In the genomic region with DNA sequence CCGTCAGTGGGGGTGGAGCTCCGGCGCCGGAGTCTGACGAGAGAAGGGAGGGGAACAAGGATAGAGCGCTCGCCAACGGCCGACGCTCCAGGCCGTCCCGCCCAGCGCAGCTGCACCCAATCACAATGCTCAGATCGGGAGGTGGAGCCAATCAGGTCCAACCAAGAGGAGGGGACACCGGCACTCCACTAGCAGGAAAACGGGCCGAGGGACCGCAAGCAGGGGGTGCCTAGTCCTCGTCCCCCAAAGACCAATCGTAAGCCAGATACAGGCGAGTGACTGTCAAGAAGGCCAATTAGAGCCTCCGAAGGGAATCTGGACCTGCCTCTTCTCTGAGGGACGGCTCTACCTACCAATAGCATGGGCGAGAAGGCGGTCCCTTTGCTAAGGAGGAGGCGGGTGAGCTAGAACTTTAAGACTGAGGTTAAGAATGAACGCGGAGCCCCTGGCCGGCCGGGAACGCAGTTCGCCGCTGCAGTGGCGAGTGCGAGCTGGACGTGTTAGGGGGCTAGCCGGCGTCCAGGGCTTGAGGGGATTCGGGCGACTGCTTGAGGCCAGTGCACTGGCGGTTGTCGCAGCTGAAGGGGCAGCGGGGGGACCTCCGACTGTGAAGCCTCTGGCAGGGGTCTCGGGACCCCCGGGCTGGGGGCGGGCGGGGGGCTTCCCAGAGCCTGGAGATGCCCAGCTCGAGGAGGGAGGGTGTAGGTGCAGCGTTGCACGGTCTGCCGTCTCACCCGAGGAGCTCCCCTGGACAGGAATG, we compare ENCODE assay signal across 8 cellular contexts. TPM values are rescaled to one million over a fixed set of nuclear protein-coding genes. Genes with fewer than 3 reads are reported as not detected.
DNase-seq lines count a peak whose midpoint lies in the region; ATAC-seq and TF ChIP-seq lines count a peak whose summit lies in the region.

A gene with protein sequence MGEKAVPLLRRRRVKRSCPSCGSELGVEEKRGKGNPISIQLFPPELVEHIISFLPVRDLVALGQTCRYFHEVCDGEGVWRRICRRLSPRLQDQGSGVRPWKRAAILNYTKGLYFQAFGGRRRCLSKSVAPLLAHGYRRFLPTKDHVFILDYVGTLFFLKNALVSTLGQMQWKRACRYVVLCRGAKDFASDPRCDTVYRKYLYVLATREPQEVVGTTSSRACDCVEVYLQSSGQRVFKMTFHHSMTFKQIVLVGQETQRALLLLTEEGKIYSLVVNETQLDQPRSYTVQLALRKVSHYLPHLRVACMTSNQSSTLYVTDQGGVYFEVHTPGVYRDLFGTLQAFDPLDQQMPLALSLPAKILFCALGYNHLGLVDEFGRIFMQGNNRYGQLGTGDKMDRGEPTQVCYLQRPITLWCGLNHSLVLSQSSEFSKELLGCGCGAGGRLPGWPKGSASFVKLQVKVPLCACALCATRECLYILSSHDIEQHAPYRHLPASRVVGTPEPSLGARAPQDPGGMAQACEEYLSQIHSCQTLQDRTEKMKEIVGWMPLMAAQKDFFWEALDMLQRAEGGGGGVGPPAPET (plus strand): TSS at position 63 of the 760 bp plus-strand sequence. CDS start 298 bp downstream, at position 361.

- no peak within 1 kb of the TSS for H4K91ac ChIP-seq in H9 (ENCODE audit: insufficient read length, low read depth, low read length)

- H3K9ac ChIP-seq in ES-I3 (ENCODE audit: low read depth, low read length): peak within 1 kb of the TSS; percentile 84
- peak within 1 kb of the TSS; percentile 75 for H3K9ac ChIP-seq in H9 (ENCODE audit: extremely low read depth, insufficient read length, low read length)

- H3K79me2 ChIP-seq in H9 (ENCODE audit: insufficient read depth, low read length): no peaks in the 10 kb centered on the region

- no peak within 1 kb of the TSS for H3K56ac ChIP-seq in H9 (ENCODE audit: insufficient read length, low read depth, low read length)

- H3K14ac ChIP-seq in H9 (ENCODE audit: insufficient read depth, low read length): peak within 1 kb of the TSS; percentile 94

- DNase-seq in H9 (peak; percentile 100), M059J (ENCODE audit: low read depth) (peak; percentile 100), fibroblast of the aortic adventitia (ENCODE audit: low read depth) (peak; percentile 100)
- DNase-seq in activated effector memory CD4-positive, alpha-beta T cell treated with anti-CD3 and anti-CD28 coated beads, Interleukin-2, amount 50 U/mL, for 16 hours: peak; percentile 100
- DNase-seq in natural killer cell treated with Interleukin-12 subunit alpha and Interleukin-12 subunit beta and Interleukin-15 and Interleukin-18, amount 100 ng/mL, for 72 hours (ENCODE audit: low spot score): peak; percentile 100
- DNase-seq in stimulated activated naive CD4-positive, alpha-beta T cell treated with Interleukin-2 at 50 U/mL for 16 hours (lab: John Stamatoyannopoulos, UW): peak; percentile 99

- H3K27ac ChIP-seq in H9 (ENCODE audit: insufficient read length, low read depth, low read length): no peak within 1 kb of the TSS

- H2AK5ac ChIP-seq in H9 (ENCODE audit: insufficient read length, low read length): no peak within 1 kb of the TSS

- H2AFZ ChIP-seq in H9 (ENCODE audit: low read length): no peak within 1 kb of the TSS

- TF ChIP-seq CTCF in H9 (conservative IDR thresholded peaks at IDR 0.05): no peak
- TF ChIP-seq CTCF in fibroblast of the aortic adventitia (IDR thresholded peaks at IDR 0.05; ENCODE audit: insufficient read depth, low read length): no peak

- H3T11ph ChIP-seq in H9 (ENCODE audit: low read length): no peak within 1 kb of the TSS

- TF ChIP-seq POLR2A in Raji (IDR thresholded peaks at IDR 0.05; ENCODE audit: insufficient read depth, low read depth, low read length): peak; percentile 68

- H2BK20ac ChIP-seq in H9 (ENCODE audit: low read depth, low read length, poor library complexity, severe bottlenecking): no peak within 1 kb of the TSS

- peak within 1 kb of the TSS; percentile 97 to 99 (median 99) for H3K27ac Mint-ChIP-seq in H9
- H3K27ac Mint-ChIP-seq in natural killer cell treated with Interleukin-12 subunit alpha and Interleukin-12 subunit beta and Interleukin-15 and Interleukin-18, amount 100 ng/mL, for 72 hours: peak within 1 kb of the TSS; percentile 96 to 97

- H3K9me3 Mint-ChIP-seq in H9: no peaks in the 10 kb centered on the region
- H3K9me3 Mint-ChIP-seq in natural killer cell treated with Interleukin-12 subunit alpha and Interleukin-12 subunit beta and Interleukin-15 and Interleukin-18, amount 100 ng/mL, for 72 hours: no peaks in the 10 kb centered on the region

- H3K18ac ChIP-seq in H9 (ENCODE audit: insufficient read length, low read depth, low read length): peak within 1 kb of the TSS; percentile 85

- no CpG with 5 or more reads among the region's 53 CpGs for WGBS in H9 (ENCODE audit: extremely low coverage, insufficient read length, low lambda C conversion rate)

- no peaks in the 10 kb centered on the region for H4K20me1 ChIP-seq in H9 (ENCODE audit: control insufficient read depth, insufficient read depth, insufficient read length)

- H3K27me3 Mint-ChIP-seq in H9 (ENCODE audit: low read depth): peaks cover 26% of the 10 kb centered on the region
- peaks cover 6 to 8% of the 10 kb centered on the region in 2 donors for H3K27me3 Mint-ChIP-seq in natural killer cell treated with Interleukin-12 subunit alpha and Interleukin-12 subunit beta and Interleukin-15 and Interleukin-18, amount 100 ng/mL, for 72 hours

- H3K9me3 ChIP-seq in ES-I3 (ENCODE audit: control insufficient read depth, insufficient read depth, low read length): no peaks in the 10 kb centered on the region
- no peaks in the 10 kb centered on the region for H3K9me3 ChIP-seq in H9 (ENCODE audit: control insufficient read depth, low read depth, low read length)

- H3K23ac ChIP-seq in H9 (ENCODE audit: insufficient read length, low read depth, low read length): no peak within 1 kb of the TSS

- peak within 1 kb of the TSS; percentile 99 for H3K4me3 ChIP-seq in fibroblast of the aortic adventitia (ENCODE audit: low read depth, low read length)

- H3K23me2 ChIP-seq in H9 (ENCODE audit: insufficient read length, low read depth, low read length, poor library complexity, severe bottlenecking): peaks cover 8% of the 10 kb centered on the region

- peak; percentile 94 to 95 for ATAC-seq in natural killer cell treated with Interleukin-12 subunit alpha and Interleukin-12 subunit beta and Interleukin-15 and Interleukin-18, amount 100 ng/mL, for 72 hours

- no peak within 1 kb of the TSS for H3K4ac ChIP-seq in H9 (ENCODE audit: low read depth, low read length)

- H3K79me1 ChIP-seq in H9 (ENCODE audit: insufficient read depth, low read depth, low read length, poor library complexity, severe bottlenecking): no peaks in the 10 kb centered on the region

- no peak within 1 kb of the TSS for H2BK15ac ChIP-seq in H9 (ENCODE audit: low read depth, low read length)

- H4K8ac ChIP-seq in H9 (replicated peaks; ENCODE audit: insufficient read length, low read depth, low read length): no peak within 1 kb of the TSS

- H3K36me3 ChIP-seq in ES-I3 (ENCODE audit: insufficient read depth, low read length): peaks cover 3% of the 10 kb centered on the region; the same call in 1 of the 2 replicates

- no peak within 1 kb of the TSS for H2BK5ac ChIP-seq in H9 (ENCODE audit: insufficient read length, low read length)

- no peaks in the 10 kb centered on the region for H3K27me3 ChIP-seq in H9 (ENCODE audit: insufficient read depth, low read length)

- H3K4me2 ChIP-seq in H9 (ENCODE audit: insufficient read depth, insufficient read length, low read length): peak within 1 kb of the TSS; percentile 93

- no peak within 1 kb of the TSS for H4K5ac ChIP-seq in H9 (ENCODE audit: insufficient read length, low read depth, low read length)

- H3K4me3 Mint-ChIP-seq in H9: peak within 1 kb of the TSS; percentile 90 to 98
- peak within 1 kb of the TSS; percentile 98 for H3K4me3 Mint-ChIP-seq in natural killer cell treated with Interleukin-12 subunit alpha and Interleukin-12 subunit beta and Interleukin-15 and Interleukin-18, amount 100 ng/mL, for 72 hours

- H3K4me1 Mint-ChIP-seq in H9: peaks cover 39 to 45% of the 10 kb centered on the region in 2 experiments
- H3K4me1 Mint-ChIP-seq in natural killer cell treated with Interleukin-12 subunit alpha and Interleukin-12 subunit beta and Interleukin-15 and Interleukin-18, amount 100 ng/mL, for 72 hours (ENCODE audit: low read depth in 2 of 2): peaks cover 25 to 29% of the 10 kb centered on the region in 2 donors

- H2BK12ac ChIP-seq in H9 (ENCODE audit: insufficient read length, low read depth, low read length): no peak within 1 kb of the TSS

- peaks cover 0 to 9% (median 4%) of the 10 kb centered on the region in 3 experiments; a peak in 2 of 7 replicates for H3K36me3 Mint-ChIP-seq in H9 (ENCODE audit: insufficient read depth in 1 of 3, low read depth in 3 of 3)
- no peaks in the 10 kb centered on the region for H3K36me3 Mint-ChIP-seq in natural killer cell treated with Interleukin-12 subunit alpha and Interleukin-12 subunit beta and Interleukin-15 and Interleukin-18, amount 100 ng/mL, for 72 hours

- H2BK120ac ChIP-seq in H9 (ENCODE audit: low read depth, low read length, poor library complexity, severe bottlenecking): no peak within 1 kb of the TSS

- H3K4me1 ChIP-seq in ES-I3 (ENCODE audit: insufficient read depth, low read length) (peaks cover 11% of the 10 kb centered on the region; the same call in 1 of the 2 replicates), H9 (ENCODE audit: insufficient read depth, low read length) (peaks cover 7% of the 10 kb centered on the region; the same call in 1 of the 2 replicates)

RNA-seq across cellular contexts. Expression of the gene that starts here (rescaled TPM):
- total RNA-seq in H9 (2021) (0.85 and 1.3 TPM in 2 replicates), fibroblast of the aortic adventitia (ENCODE audit: low replicate concordance) (0.54 TPM in 1 of 2 replicates, not detected in the other)
- 0.05 and 0.44 TPM in 2 replicates for total RNA-seq in M059J (2014; rRNA removed; shearing (Covaris generic))
- total RNA-seq in natural killer cell treated with Interleukin-12 subunit alpha and Interleukin-12 subunit beta and Interleukin-15 and Interleukin-18, amount 100 ng/mL, for 72 hours: under 1 TPM in 1 of 2 donors, not detected in 1; 0.21 TPM

Comparison
In these comparisons a context has a peak if more than half of its experiments do, and no peak if none do; other contexts are left out.
1. Peak in DNase-seq in M059J; RNA of the gene not detected or under 1 TPM.
2. Peak in DNase-seq and H3K4me3 ChIP-seq in fibroblast of the aortic adventitia; RNA of the gene not detected or under 1 TPM.
3. Peak in DNase-seq and ATAC-seq in natural killer cell treated with Interleukin-12 subunit alpha and Interleukin-12 subunit beta and Interleukin-15 and Interleukin-18, amount 100 ng/mL, for 72 hours; RNA of the gene not detected or under 1 TPM.